1 cellular context compared by ENCODE assay signal in genomic region chr12:5000204-5000603, GRCh38.
TF ChIP-seq lines count a peak whose summit lies in the region.

No MANE protein-coding gene starts in this region.

TF ChIP-seq in HCT116, 20 proteins besides CTCF, POLR2A, EP300 and RAD21 (continued from another document):
- no peak for TF ChIP-seq ZBTB33 (IDR thresholded peaks at IDR 0.05; ENCODE audit: extremely low read depth, insufficient replicate concordance, low read length)
- no peak for TF ChIP-seq SIN3A (IDR thresholded peaks at IDR 0.05; ENCODE audit: low read depth)
- TF ChIP-seq ZFX (IDR thresholded peaks at IDR 0.05) = no peak
- no peak for TF ChIP-seq EZH2phosphoT487 (IDR thresholded peaks at IDR 0.05; ENCODE audit: borderline replicate concordance)
- no peak for TF ChIP-seq YY1 (IDR thresholded peaks at IDR 0.05; ENCODE audit: extremely low read depth, insufficient replicate concordance, low read depth, low read length)
- TF ChIP-seq JUND (IDR thresholded peaks at IDR 0.05) = no peak
- no peak for TF ChIP-seq TCF7L2 (IDR thresholded peaks at IDR 0.05; ENCODE audit: borderline replicate concordance, extremely low read depth, insufficient read depth, insufficient read length)
- TF ChIP-seq MAX (IDR thresholded peaks at IDR 0.05) = no peak
- TF ChIP-seq ATF3 (IDR thresholded peaks at IDR 0.05) = no peak
- no peak for TF ChIP-seq CEBPB (IDR thresholded peaks at IDR 0.05; ENCODE audit: low read depth)
- no peak for TF ChIP-seq SP1 (IDR thresholded peaks at IDR 0.05; ENCODE audit: low read depth)
